Comparison of ENCODE assay signal across 8 cellular contexts in the genomic region with DNA sequence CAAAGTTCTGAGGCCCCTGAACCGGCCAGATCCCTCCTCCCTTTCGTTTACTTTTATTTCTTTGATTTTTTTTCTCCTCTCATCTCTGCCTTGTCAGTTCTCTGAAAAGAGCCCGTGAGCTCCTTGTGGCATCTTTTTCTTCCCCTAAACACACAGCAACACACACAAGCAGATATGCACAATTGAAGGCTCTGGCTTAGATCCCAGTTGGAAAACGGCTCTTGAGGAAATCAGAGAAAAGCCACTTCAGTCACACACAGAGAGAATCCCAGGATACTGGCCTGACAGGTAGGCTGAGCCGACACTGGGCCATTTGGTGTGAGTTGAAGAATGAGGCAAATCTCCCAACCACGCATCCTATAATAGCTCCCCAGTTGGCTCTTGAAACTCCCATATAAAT. TPM values are rescaled to one million over a fixed set of nuclear protein-coding genes. Genes with fewer than 3 reads are reported as not detected.
DNase-seq lines count a peak whose midpoint lies in the region; TF ChIP-seq lines count a peak whose summit lies in the region.

No MANE protein-coding gene starts in this region.

- in situ Hi-C loops in HAP-1 (cut with MboI; ENCODE audit: low sequenced_read_pairs) = no loop called here

- POLR2A ChIA-PET in RWPE1 (lab: Yijun Ruan, JAX; ENCODE audit: low non-redundant PET) = no interaction called here

- CTCF ChIA-PET in RWPE1 (lab: Yijun Ruan, JAX) = interaction anchor here (0.5 to 1.2 kb wide), 6 partner anchors 9 to 944 kb away, joined by 3 to 6 read pairs (median 4); no protein-coding TSS in a partner anchor

- H3K4me1 Mint-ChIP-seq in neural crest cell = peaks cover 15% of the 10 kb centered on the region

- H3K4me1 ChIP-seq in BE2C (no peaks in the 10 kb centered on the region), HAP-1 (no peaks in the 10 kb centered on the region; the same call in 1 of the 2 replicates)

- H3K27ac Mint-ChIP-seq in neural crest cell (ENCODE audit: unreplicated experiment) = peak overlapping the region; percentile 95

- TF ChIP-seq CTCF in BE2C (IDR thresholded peaks at IDR 0.05; ENCODE audit: low read depth, low read length) = no peak
- TF ChIP-seq CTCF in neural crest cell (conservative IDR thresholded peaks at IDR 0.05) = no peak
- no peak for TF ChIP-seq CTCF in RWPE1 (conservative IDR thresholded peaks at IDR 0.05; ENCODE audit: low read depth)

- no peaks in the 10 kb centered on the region for H3K36me3 Mint-ChIP-seq in neural crest cell (ENCODE audit: low read depth)

- H3K9me3 Mint-ChIP-seq in neural crest cell = peaks cover 5% of the 10 kb centered on the region

- H3K9me3 ChIP-seq in BE2C (no peaks in the 10 kb centered on the region), HAP-1 (no peaks in the 10 kb centered on the region)

- no peak overlapping the region for H3K27ac ChIP-seq in RWPE1

- no peak overlapping the region for H3K4me3 Mint-ChIP-seq in neural crest cell

- H3K27me3 ChIP-seq in BE2C (no peaks in the 10 kb centered on the region), HAP-1 (ENCODE audit: low read depth) (no peaks in the 10 kb centered on the region)

- no peak for DNase-seq in BE2C
- DNase-seq in NCI-H1092 (lab: John Stamatoyannopoulos, UW) = peak; percentile 20
- DNase-seq in cerebellum (ENCODE audit: low spot score) = peak; percentile 5
- DNase-seq in neural crest cell (ENCODE audit: low read depth, low spot score) = no peak
- no peak for DNase-seq in islet precursor cell
- DNase-seq in HK-2 (ENCODE audit: unreplicated experiment) = no peak
- DNase-seq in RWPE1 (ENCODE audit: low spot score) = no peak
- DNase-seq in HAP-1 (ENCODE audit: low spot score in 2 of 2) = no peak

- H3K4me3 ChIP-seq in BE2C (ENCODE audit: low read depth, low read length) (peak overlapping the region; percentile 67), HAP-1 (no peak overlapping the region)

- H3K36me3 ChIP-seq in BE2C (no peaks in the 10 kb centered on the region), HAP-1 (replicated peaks) (no peaks in the 10 kb centered on the region)

- H3K27me3 Mint-ChIP-seq in neural crest cell (ENCODE audit: low read depth) = no peaks in the 10 kb centered on the region

RNA-seq across cellular contexts. Expression of a gene that starts 12.9 kb away (rescaled TPM):
- polyA plus RNA-seq in BE2C (2012; ENCODE audit: insufficient read depth, insufficient read length, low read depth) = not detected
- total RNA-seq in cerebellum (5.0 TPM), neural crest cell (not detected in 2 replicates)

Comparison
In these comparisons a context has a peak if more than half of its experiments do, and no peak if none do; other contexts are left out.
1. DNase-seq: peak in NCI-H1092 (single experiment) and cerebellum (single experiment); none in BE2C (single experiment), neural crest cell (single experiment), islet precursor cell (single experiment), HK-2 (single experiment), RWPE1 (single experiment) and HAP-1 (0 of 2).